ENCODE assay signal across 1 cellular context in the genomic region with DNA sequence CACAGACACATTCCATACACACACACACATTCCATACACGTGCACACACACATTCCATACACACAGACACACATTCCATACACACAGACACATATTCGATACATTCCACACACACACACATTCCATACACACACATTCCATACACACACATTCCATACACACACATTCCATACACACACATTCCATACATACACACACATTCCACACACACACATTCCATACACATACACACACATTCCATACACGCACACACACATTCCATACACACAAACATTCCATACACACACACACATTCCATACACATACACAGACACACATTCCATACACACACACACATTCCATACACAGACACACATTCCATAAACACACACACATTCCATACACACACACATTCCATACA.
TF ChIP-seq lines count a peak whose summit lies in the region.

No MANE protein-coding gene starts in this region.

TF ChIP-seq in GM12891, 5 proteins besides CTCF, POLR2A, EP300 and RAD21:
- no peak for TF ChIP-seq SPI1 (IDR thresholded peaks at IDR 0.05; ENCODE audit: low read depth, low read length)
- TF ChIP-seq TAF1 (IDR thresholded peaks at IDR 0.05; ENCODE audit: low read depth, low read length): no peak
- TF ChIP-seq PAX5 (IDR thresholded peaks at IDR 0.05; ENCODE audit: insufficient read depth, low read length, severe bottlenecking): no peak
- no peak for TF ChIP-seq POU2F2 (IDR thresholded peaks at IDR 0.05; ENCODE audit: low read depth, low read length)
- no peak for TF ChIP-seq POLR2AphosphoS5 (IDR thresholded peaks at IDR 0.05; ENCODE audit: low read depth, low read length)
TF ChIP-seq in GM12891: peak in this region for 0.
